In genomic region chr22:45201678-45202332, GRCh38 we compare ENCODE assay signal across 10 cellular contexts. TPM values are rescaled to one million over a fixed set of nuclear protein-coding genes. Genes with fewer than 3 reads are reported as not detected.
DNase-seq lines count a peak whose midpoint lies in the region; ATAC-seq and TF ChIP-seq lines count a peak whose summit lies in the region.
"Had no signal": no experiment of that assay in that cellular context is flagged by ENCODE, and none has a peak within 500 bp of the region (broad histone marks: within the 10 kb centered on the region; RNA-seq: fewer than 3 reads in every experiment).

No MANE protein-coding gene starts in this region.

- H3K36me3 ChIP-seq in H7 (replicated peaks; ENCODE audit: control insufficient read depth, insufficient read depth, low read length) (peaks cover 4% of the 10 kb centered on the region; the same call in 1 of the 2 replicates), left lung (peaks cover 0 to 96% of the 10 kb centered on the region in 2 donors)

- CTCF ChIA-PET in AG04449 (lab: Yijun Ruan, JAX), result interaction anchor here (1.0 kb wide), 2 partner anchors 10 to 99 kb away, joined by 3 read pairs; no protein-coding TSS in a partner anchor

- TF ChIP-seq CTCF in AG04449 (IDR thresholded peaks at IDR 0.05; ENCODE audit: insufficient read depth, low read length, missing control alignments), result no peak
- TF ChIP-seq CTCF in left lung (IDR thresholded peaks at IDR 0.05), result no peak

- no peak for TF ChIP-seq POLR2A in erythroblast (IDR thresholded peaks at IDR 0.05; ENCODE audit: low read length)

- POLR2A ChIA-PET in AG04449 (lab: Yijun Ruan, JAX), result interaction anchor here (1.5 kb wide), 1 partner anchor 38 kb away, joined by 3 read pairs; the partner anchor contains the start of gene NUP50

- intact Hi-C loops in left lung (cut with DNase I), result no loop called here

- H3K9me3 ChIP-seq in left lung, result no peaks in the 10 kb centered on the region

- in situ Hi-C loops in T47D (cut with HindIII; ENCODE audit: low pct_unique_long_range_greater_than_20kb, low sequenced_read_pairs), result no loop called here

- H3K4me1 ChIP-seq in left lung, result no peaks in the 10 kb centered on the region

- peak; percentile 96 for DNase-seq in AG04449 (ENCODE audit: low read depth, low spot score)
- peak; percentile 22 for DNase-seq in H7
- peak; percentile 19 to 94 for DNase-seq in T47D (ENCODE audit: low read depth in 1 of 2, low spot score in 1 of 2)
- DNase-seq in left lung, result no peak
- no peak for DNase-seq in erythroblast (lab: John Stamatoyannopoulos, UW)
- no peak for DNase-seq in midbrain (lab: John Stamatoyannopoulos, UW)
- DNase-seq: CD4-positive, alpha-beta memory T cell; NCI-H524 treated with DMSO at 0.1 percent for 48 hours had no signal

- H3K27me3 ChIP-seq in H7 (ENCODE audit: control insufficient read depth, insufficient read depth, low read length) (no peaks in the 10 kb centered on the region), left lung (no peaks in the 10 kb centered on the region)

- peak; percentile 9 for ATAC-seq in left lung
- no peak for ATAC-seq in HG02642 (IDR thresholded peaks at IDR 0.05; ENCODE audit: poor library complexity, unreplicated experiment)
- no peak for ATAC-seq in HG03175 (IDR thresholded peaks at IDR 0.05; ENCODE audit: unreplicated experiment)

- H3K27ac ChIP-seq in left lung, result no peak overlapping the region

- H3K4me3 ChIP-seq in AG04449 (ENCODE audit: low read depth, low read length) (no peak overlapping the region), H7 (ENCODE audit: insufficient read depth, low read depth, low read length) (no peak overlapping the region), left lung (no peak overlapping the region)

RNA-seq across cellular contexts. Expression of gene NUP50, which starts 38.1 kb away (rescaled TPM):
- total RNA-seq in H7 (2014; rRNA removed; shearing (Covaris generic)), result 82.6 and 89.0 TPM in 2 replicates
- total RNA-seq in left lung, result 10 to 100 TPM; 54.7 to 70.0 TPM

RNA-seq across cellular contexts. Expression of gene KIAA0930, which starts 38.9 kb away (rescaled TPM):
- total RNA-seq in H7 (2014; rRNA removed; shearing (Covaris generic)), result 37.5 and 43.9 TPM in 2 replicates
- 10 to 100 TPM; 58.9 to 78.8 TPM for total RNA-seq in left lung

Comparison
In these comparisons a context has a peak if more than half of its experiments do, and no peak if none do; other contexts are left out.
1. DNase-seq: peak in AG04449 (single experiment), H7 (single experiment) and T47D (2 of 2); none in left lung (0 of 2), erythroblast (0 of 2) and midbrain (single experiment).